10 cellular contexts compared by ENCODE assay signal in the genomic region with DNA sequence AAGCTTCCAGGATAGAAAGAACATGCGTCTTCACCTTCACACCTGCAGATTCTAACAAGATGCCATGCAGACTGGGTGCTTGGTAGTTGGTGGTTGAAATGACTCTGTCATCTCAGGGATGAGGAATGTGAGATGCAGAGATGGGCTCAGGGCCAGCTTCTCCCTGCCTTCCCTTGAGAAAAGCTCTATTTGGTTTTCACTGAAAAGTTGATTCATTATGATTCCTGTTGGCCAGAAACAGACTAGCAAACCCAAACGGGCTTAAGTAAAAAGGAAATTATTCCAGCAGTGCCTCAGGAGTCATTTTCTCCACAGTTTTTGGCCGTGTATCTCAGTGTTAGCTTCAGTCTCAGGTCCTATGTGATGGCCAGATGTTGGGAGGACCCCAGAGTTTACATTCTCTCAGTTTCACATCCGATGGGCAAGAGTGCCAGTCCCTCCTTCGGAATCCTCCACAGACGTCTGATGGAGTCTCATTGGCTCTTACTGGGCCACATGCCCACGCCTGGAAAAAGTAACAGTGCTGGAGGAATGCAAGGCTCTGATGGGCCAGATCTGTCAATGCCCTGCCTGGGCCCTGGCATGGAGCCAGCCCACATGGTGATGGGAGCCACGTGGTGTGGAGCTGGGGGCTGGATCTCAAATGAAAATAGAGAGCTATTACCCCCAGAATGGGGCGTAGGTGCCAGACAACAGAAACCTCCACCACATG. TPM values are rescaled to one million over a fixed set of nuclear protein-coding genes. Genes with fewer than 3 reads are reported as not detected.
DNase-seq lines count a peak whose midpoint lies in the region; ATAC-seq and TF ChIP-seq lines count a peak whose summit lies in the region.
"Had no signal": no experiment of that assay in that cellular context is flagged by ENCODE, and none has a peak within 500 bp of the region (broad histone marks: within the 10 kb centered on the region; RNA-seq: fewer than 3 reads in every experiment).

No MANE protein-coding gene starts in this region.

- no peak for ATAC-seq in activated CD8-positive, alpha-beta T cell treated with anti-CD3 and anti-CD28 coated beads, Interleukin-2, amount 10 ng/mL, durations not matched to agents 7 days and 5 days
- no peak for ATAC-seq in stimulated activated effector memory CD8-positive, alpha-beta T cell treated with anti-CD3 and anti-CD28 coated beads, Interleukin-12 subunit alpha, Interleukin-12 subunit beta, amount 100 ng/mL, for 72 hours
- ATAC-seq: HCT116 had no signal

- TF ChIP-seq CTCF in tibial nerve (IDR thresholded peaks at IDR 0.05): no peak

- H3K9me3 ChIP-seq in tibial nerve: no peaks in the 10 kb centered on the region

- peak overlapping the region; percentile 86 for H3K27ac Mint-ChIP-seq in activated CD8-positive, alpha-beta T cell treated with anti-CD3 and anti-CD28 coated beads, Interleukin-2, amount 10 ng/mL, durations not matched to agents 7 days and 5 days
- peak overlapping the region; percentile 68 for H3K27ac Mint-ChIP-seq in stimulated activated effector memory CD8-positive, alpha-beta T cell treated with anti-CD3 and anti-CD28 coated beads, Interleukin-12 subunit alpha, Interleukin-12 subunit beta, amount 100 ng/mL, for 72 hours

- H3K27me3 ChIP-seq in tibial nerve: no peaks in the 10 kb centered on the region

- H3K27me3 Mint-ChIP-seq in activated CD8-positive, alpha-beta T cell treated with anti-CD3 and anti-CD28 coated beads, Interleukin-2, amount 10 ng/mL, durations not matched to agents 7 days and 5 days (ENCODE audit: low read depth): no peaks in the 10 kb centered on the region

- DNase-seq in HUDEP-2 (lab: John Stamatoyannopoulos, UW; ENCODE audit: unreplicated experiment in 76 of 76) (peak in 40 of 76 experiments; percentile 4 to 49 (median 22)), glomerular visceral epithelial cell (ENCODE audit: extremely low spot score) (peak; percentile 74), NCI-H82 (lab: John Stamatoyannopoulos, UW) (no peak), GM19238 (ENCODE audit: insufficient read length, low spot score) (no peak), tibial nerve (ENCODE audit: low spot score in 2 of 2) (no peak)
- DNase-seq in activated CD8-positive, alpha-beta T cell treated with anti-CD3 and anti-CD28 coated beads, Interleukin-2, amount 10 ng/mL, durations not matched to agents 7 days and 5 days: no peak
- DNase-seq in stimulated activated effector memory CD8-positive, alpha-beta T cell treated with anti-CD3 and anti-CD28 coated beads, Interleukin-12 subunit alpha, Interleukin-12 subunit beta, amount 100 ng/mL, for 72 hours (ENCODE audit: low spot score in 2 of 2): peak in 1 of 2 donors; percentile 63
- no peak for DNase-seq in effector CD4-positive, alpha-beta T cell
- DNase-seq: Karpas-422 had no signal

- CTCF ChIA-PET in activated CD8-positive, alpha-beta T cell treated with anti-CD3 and anti-CD28 coated beads, Interleukin-2, amount 10 ng/mL, durations not matched to agents 7 days and 5 days (lab: Charles Lee): interaction anchor here (0.6 to 9.1 kb wide), 10 partner anchors 9 to 626 kb away, joined by 3 to 116 read pairs (median 7); partner anchors contain the start of gene SACM1L

- no peak overlapping the region for H3K4me3 ChIP-seq in tibial nerve

- H3K4me1 ChIP-seq in tibial nerve: peaks cover 0 to 73% (median 34%) of the 10 kb centered on the region in 4 donors

- TF ChIP-seq POLR2A in tibial nerve (IDR thresholded peaks at IDR 0.05): no peak

- peak overlapping the region in 2 of 4 donors; percentile 76 to 81 for H3K27ac ChIP-seq in tibial nerve

- H3K4me1 Mint-ChIP-seq in activated CD8-positive, alpha-beta T cell treated with anti-CD3 and anti-CD28 coated beads, Interleukin-2, amount 10 ng/mL, durations not matched to agents 7 days and 5 days (ENCODE audit: low read depth): peaks cover 47% of the 10 kb centered on the region
- peaks cover 57% of the 10 kb centered on the region for H3K4me1 Mint-ChIP-seq in stimulated activated effector memory CD8-positive, alpha-beta T cell treated with anti-CD3 and anti-CD28 coated beads, Interleukin-12 subunit alpha, Interleukin-12 subunit beta, amount 100 ng/mL, for 72 hours

- POLR2A ChIA-PET in activated CD8-positive, alpha-beta T cell treated with anti-CD3 and anti-CD28 coated beads, Interleukin-2, amount 10 ng/mL, durations not matched to agents 7 days and 5 days (lab: Charles Lee): interaction anchor here (0.6 to 1.7 kb wide), 3 partner anchors 9 to 1289 kb away, joined by 3 to 6 read pairs (median 6); partner anchors contain the start of gene SACM1L

- peaks cover 45% of the 10 kb centered on the region for H3K36me3 Mint-ChIP-seq in activated CD8-positive, alpha-beta T cell treated with anti-CD3 and anti-CD28 coated beads, Interleukin-2, amount 10 ng/mL, durations not matched to agents 7 days and 5 days (ENCODE audit: low read depth)
- H3K36me3 Mint-ChIP-seq in stimulated activated effector memory CD8-positive, alpha-beta T cell treated with anti-CD3 and anti-CD28 coated beads, Interleukin-12 subunit alpha, Interleukin-12 subunit beta, amount 100 ng/mL, for 72 hours: peaks cover 57% of the 10 kb centered on the region

- H3K4me3 Mint-ChIP-seq in activated CD8-positive, alpha-beta T cell treated with anti-CD3 and anti-CD28 coated beads, Interleukin-2, amount 10 ng/mL, durations not matched to agents 7 days and 5 days: no peak overlapping the region
- H3K4me3 Mint-ChIP-seq in stimulated activated effector memory CD8-positive, alpha-beta T cell treated with anti-CD3 and anti-CD28 coated beads, Interleukin-12 subunit alpha, Interleukin-12 subunit beta, amount 100 ng/mL, for 72 hours: peak overlapping the region; percentile 76

- 31 to 34% methylated on average over 9 of the region's 9 CpGs for WGBS in tibial nerve, 2 donors

- peaks cover 0 to 24% (median 0%) of the 10 kb centered on the region in 3 donors for H3K36me3 ChIP-seq in tibial nerve

- no peak for TF ChIP-seq EP300 in tibial nerve (IDR thresholded peaks at IDR 0.05)

- no peaks in the 10 kb centered on the region for H3K9me3 Mint-ChIP-seq in activated CD8-positive, alpha-beta T cell treated with anti-CD3 and anti-CD28 coated beads, Interleukin-2, amount 10 ng/mL, durations not matched to agents 7 days and 5 days (ENCODE audit: insufficient read depth)
- no peaks in the 10 kb centered on the region for H3K9me3 Mint-ChIP-seq in stimulated activated effector memory CD8-positive, alpha-beta T cell treated with anti-CD3 and anti-CD28 coated beads, Interleukin-12 subunit alpha, Interleukin-12 subunit beta, amount 100 ng/mL, for 72 hours

RNA-seq across cellular contexts. Expression of gene SACM1L, which starts 22.3 kb away (rescaled TPM):
- total RNA-seq in activated CD8-positive, alpha-beta T cell treated with anti-CD3 and anti-CD28 coated beads, Interleukin-2, amount 10 ng/mL, durations not matched to agents 7 days and 5 days: 10 to 100 TPM; 89.8 to 96.4 TPM
- total RNA-seq in tibial nerve: 10 to 100 TPM; 43.5 to 64.7 (median 54.3) TPM

Comparison
In these comparisons a context has a peak if more than half of its experiments do, and no peak if none do; other contexts are left out.
1. DNase-seq: peak in HUDEP-2 (40 of 76) and glomerular visceral epithelial cell (single experiment); none in activated CD8-positive, alpha-beta T cell treated with anti-CD3 and anti-CD28 coated beads, Interleukin-2, amount 10 ng/mL, durations not matched to agents 7 days and 5 days (single experiment), NCI-H82 (single experiment), effector CD4-positive, alpha-beta T cell (single experiment), GM19238 (single experiment) and tibial nerve (0 of 2).